ENCODE assay signal across 22 cellular contexts in the genomic region with DNA sequence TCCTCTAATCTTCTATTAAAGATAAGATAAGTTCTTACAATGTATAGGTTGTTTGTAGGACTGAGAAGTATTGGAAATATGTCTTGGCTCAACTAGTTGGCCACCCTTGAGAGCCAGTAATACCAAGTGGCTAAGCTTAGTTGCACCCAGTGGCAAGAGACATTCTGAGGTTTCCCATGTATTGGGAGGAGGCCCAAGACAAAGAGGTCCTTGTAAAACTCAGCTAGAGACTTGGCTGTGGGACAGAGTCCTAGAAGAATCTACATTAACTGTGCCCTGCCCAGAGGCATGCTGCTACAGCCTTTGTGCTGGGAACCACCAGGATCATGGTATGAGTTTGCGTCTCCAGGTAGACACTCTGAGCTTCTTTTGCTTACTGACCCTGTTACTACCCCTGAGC. TPM values are rescaled to one million over a fixed set of nuclear protein-coding genes. Genes with fewer than 3 reads are reported as not detected.
DNase-seq lines count a peak whose midpoint lies in the region; ATAC-seq, FAIRE-seq and TF ChIP-seq lines count a peak whose summit lies in the region.
"Had no signal": no experiment of that assay in that cellular context is flagged by ENCODE, and none has a peak within 500 bp of the region (broad histone marks: within the 10 kb centered on the region; RNA-seq: fewer than 3 reads in every experiment).

No MANE protein-coding gene starts in this region.

- ATAC-seq in left colon = peak; percentile 72
- no peak for ATAC-seq in WTC11
- ATAC-seq in CD4-positive, alpha-beta T cell (ENCODE audit: poor library complexity) = no peak
- ATAC-seq: gastrocnemius medialis, GM12878 had no signal

- peaks cover 14% of the 10 kb centered on the region for H3K4me1 ChIP-seq in astrocyte (ENCODE audit: insufficient read depth, low read length)
- H3K4me1 ChIP-seq: adrenal gland, gastrocnemius medialis had no signal

- no peak overlapping the region for H3K9ac ChIP-seq in astrocyte (ENCODE audit: low read length)

- H3K27me3 Mint-ChIP-seq in astrocyte (ENCODE audit: low read depth, unreplicated experiment) (no peaks in the 10 kb centered on the region), WTC11 (ENCODE audit: low read depth) (no peaks in the 10 kb centered on the region; the same call in 1 of the 2 replicates)
- H3K27me3 Mint-ChIP-seq in CD4-positive, alpha-beta T cell = peaks cover 4% of the 10 kb centered on the region
- H3K27me3 Mint-ChIP-seq in activated CD4-positive, alpha-beta T cell treated with anti-CD3 and anti-CD28 coated beads, Interleukin-2, amount 10 ng/mL, durations not matched to agents 7 days and 5 days = no peaks in the 10 kb centered on the region

- TF ChIP-seq CTCF in astrocyte (IDR thresholded peaks at IDR 0.05; ENCODE audit: insufficient read depth, low read depth, low read length) (no peak), WTC11 (IDR thresholded peaks at IDR 0.05) (no peak)
- TF ChIP-seq CTCF in CD4-positive, alpha-beta T cell (IDR thresholded peaks at IDR 0.05) = no peak

- H3K4me2 ChIP-seq in astrocyte (ENCODE audit: low read length) = no peak overlapping the region

- POLR2A ChIA-PET in WTC11 (lab: Charles Lee) = no interaction called here
- POLR2A ChIA-PET in CD4-positive, alpha-beta T cell (lab: Charles Lee) = no interaction called here
- POLR2A ChIA-PET in activated CD4-positive, alpha-beta T cell treated with anti-CD3 and anti-CD28 coated beads, Interleukin-2, amount 10 ng/mL, durations not matched to agents 7 days and 5 days (lab: Charles Lee) = no interaction called here

- H3K4me1 Mint-ChIP-seq in astrocyte (ENCODE audit: low read depth, unreplicated experiment) (no peaks in the 10 kb centered on the region), WTC11 (peaks cover 3% of the 10 kb centered on the region; the same call in 1 of the 2 replicates)
- H3K4me1 Mint-ChIP-seq in CD4-positive, alpha-beta T cell (ENCODE audit: low read depth) = no peaks in the 10 kb centered on the region
- H3K4me1 Mint-ChIP-seq in activated CD4-positive, alpha-beta T cell treated with anti-CD3 and anti-CD28 coated beads, Interleukin-2, amount 10 ng/mL, durations not matched to agents 7 days and 5 days = no peaks in the 10 kb centered on the region

- no peak overlapping the region for H3K27ac ChIP-seq in astrocyte (ENCODE audit: low read depth, low read length)
- no peak overlapping the region for H3K27ac ChIP-seq in CD4-positive, alpha-beta T cell (ENCODE audit: low read depth, low read length)
- H3K27ac ChIP-seq: adrenal gland, gastrocnemius medialis, right atrium auricular region, VCaP had no signal

- H3K36me3 ChIP-seq in astrocyte (ENCODE audit: insufficient read depth, low read length) = no peaks in the 10 kb centered on the region
- H3K36me3 ChIP-seq: adrenal gland, gastrocnemius medialis, right atrium auricular region had no signal

- no peak overlapping the region for H3K4me3 ChIP-seq in astrocyte (ENCODE audit: insufficient read depth, low read depth, low read length)
- H3K4me3 ChIP-seq: adrenal gland, dorsolateral prefrontal cortex, gastrocnemius medialis, GM12878, right atrium auricular region had no signal

- H3K9me3 Mint-ChIP-seq in astrocyte (ENCODE audit: unreplicated experiment) (no peaks in the 10 kb centered on the region), WTC11 (no peaks in the 10 kb centered on the region)
- H3K9me3 Mint-ChIP-seq in CD4-positive, alpha-beta T cell = no peaks in the 10 kb centered on the region
- H3K9me3 Mint-ChIP-seq in activated CD4-positive, alpha-beta T cell treated with anti-CD3 and anti-CD28 coated beads, Interleukin-2, amount 10 ng/mL, durations not matched to agents 7 days and 5 days = no peaks in the 10 kb centered on the region

- H3K27me3 ChIP-seq in astrocyte (ENCODE audit: insufficient read depth, low read length) = no peaks in the 10 kb centered on the region
- no peaks in the 10 kb centered on the region for H3K27me3 ChIP-seq in CD4-positive, alpha-beta T cell (ENCODE audit: control insufficient read depth, insufficient read depth, low read length)
- H3K27me3 ChIP-seq: adrenal gland, dorsolateral prefrontal cortex, gastrocnemius medialis, right atrium auricular region had no signal

- no peaks in the 10 kb centered on the region for H3K9me3 ChIP-seq in astrocyte (ENCODE audit: insufficient read depth, low read depth, low read length)
- no peaks in the 10 kb centered on the region for H3K9me3 ChIP-seq in CD4-positive, alpha-beta T cell (ENCODE audit: control insufficient read depth, low read length)
- H3K9me3 ChIP-seq: adrenal gland, gastrocnemius medialis, right atrium auricular region had no signal

- no peak overlapping the region for H3K27ac Mint-ChIP-seq in astrocyte (ENCODE audit: unreplicated experiment)
- H3K27ac Mint-ChIP-seq in WTC11 = no peak overlapping the region
- no peak overlapping the region for H3K27ac Mint-ChIP-seq in CD4-positive, alpha-beta T cell
- H3K27ac Mint-ChIP-seq in activated CD4-positive, alpha-beta T cell treated with anti-CD3 and anti-CD28 coated beads, Interleukin-2, amount 10 ng/mL, durations not matched to agents 7 days and 5 days = no peak overlapping the region
- H3K27ac Mint-ChIP-seq: H9 had no signal

- intact Hi-C loops in left colon (cut with DNase I, micrococcal nuclease) = no loop called here
- intact Hi-C loops in CD4-positive, alpha-beta T cell (cut with DNase I, micrococcal nuclease) = no loop called here

- no peak for FAIRE-seq in astrocyte (lab: Jason Lieb, UNC)
- FAIRE-seq: GM12878 had no signal

- H3K79me2 ChIP-seq in astrocyte (ENCODE audit: insufficient read depth, low read length) = no peaks in the 10 kb centered on the region

- H3K36me3 Mint-ChIP-seq in astrocyte (ENCODE audit: low read depth, unreplicated experiment) (no peaks in the 10 kb centered on the region), WTC11 (no peaks in the 10 kb centered on the region)
- H3K36me3 Mint-ChIP-seq in CD4-positive, alpha-beta T cell (ENCODE audit: low read depth) = no peaks in the 10 kb centered on the region
- no peaks in the 10 kb centered on the region for H3K36me3 Mint-ChIP-seq in activated CD4-positive, alpha-beta T cell treated with anti-CD3 and anti-CD28 coated beads, Interleukin-2, amount 10 ng/mL, durations not matched to agents 7 days and 5 days (ENCODE audit: low read depth)

- peak; percentile 7 for DNase-seq in EH (ENCODE audit: low read depth)
- DNase-seq in astrocyte (ENCODE audit: low read depth) = peak; percentile 45
- DNase-seq in left colon = no peak
- DNase-seq in putamen (ENCODE audit: low spot score) = peak; percentile 74
- no peak for DNase-seq in RPMI8226
- DNase-seq in WTC11 (ENCODE audit: low spot score) = no peak
- DNase-seq in CD4-positive, alpha-beta T cell = no peak
- no peak for DNase-seq in activated CD4-positive, alpha-beta T cell treated with anti-CD3 and anti-CD28 coated beads, Interleukin-2, amount 10 ng/mL, durations not matched to agents 7 days and 5 days
- DNase-seq: activated CD4-positive, alpha-beta T cell treated with anti-CD3 and anti-CD28 coated beads, Interleukin-2, amount 50 U/mL, for 4 hours; activated gamma-delta T cell; adrenal gland; DMS153; gastrocnemius medialis; H9; KBM-7; left cardiac atrium; NCI-H2029; T-helper 2 cell had no signal

- H4K20me1 ChIP-seq in astrocyte (ENCODE audit: insufficient read depth, low read length) = no peaks in the 10 kb centered on the region

- H3K4me3 Mint-ChIP-seq in astrocyte (ENCODE audit: unreplicated experiment) (no peak overlapping the region), WTC11 (no peak overlapping the region)
- no peak overlapping the region for H3K4me3 Mint-ChIP-seq in CD4-positive, alpha-beta T cell
- H3K4me3 Mint-ChIP-seq in activated CD4-positive, alpha-beta T cell treated with anti-CD3 and anti-CD28 coated beads, Interleukin-2, amount 10 ng/mL, durations not matched to agents 7 days and 5 days = no peak overlapping the region
- H3K4me3 Mint-ChIP-seq: H9 had no signal

- CTCF ChIA-PET in WTC11 (lab: Charles Lee) = no interaction called here
- CTCF ChIA-PET in CD4-positive, alpha-beta T cell (lab: Charles Lee) = no interaction called here
- CTCF ChIA-PET in activated CD4-positive, alpha-beta T cell treated with anti-CD3 and anti-CD28 coated beads, Interleukin-2, amount 10 ng/mL, durations not matched to agents 7 days and 5 days (lab: Charles Lee) = no interaction called here

- no peak overlapping the region for H2AFZ ChIP-seq in astrocyte (ENCODE audit: low read depth, low read length)

TF ChIP-seq in WTC11, 78 proteins besides CTCF, POLR2A, EP300 and RAD21 (continues in another document):
- no peak for TF ChIP-seq ATF1 (CRISPR knock-in tag; IDR thresholded peaks at IDR 0.05)
- TF ChIP-seq TP53 (CRISPR knock-in tag; IDR thresholded peaks at IDR 0.05) = no peak
- TF ChIP-seq FOXJ3 (CRISPR knock-in tag; IDR thresholded peaks at IDR 0.05; ENCODE audit: borderline replicate concordance) = no peak
- TF ChIP-seq, protein P1, sequence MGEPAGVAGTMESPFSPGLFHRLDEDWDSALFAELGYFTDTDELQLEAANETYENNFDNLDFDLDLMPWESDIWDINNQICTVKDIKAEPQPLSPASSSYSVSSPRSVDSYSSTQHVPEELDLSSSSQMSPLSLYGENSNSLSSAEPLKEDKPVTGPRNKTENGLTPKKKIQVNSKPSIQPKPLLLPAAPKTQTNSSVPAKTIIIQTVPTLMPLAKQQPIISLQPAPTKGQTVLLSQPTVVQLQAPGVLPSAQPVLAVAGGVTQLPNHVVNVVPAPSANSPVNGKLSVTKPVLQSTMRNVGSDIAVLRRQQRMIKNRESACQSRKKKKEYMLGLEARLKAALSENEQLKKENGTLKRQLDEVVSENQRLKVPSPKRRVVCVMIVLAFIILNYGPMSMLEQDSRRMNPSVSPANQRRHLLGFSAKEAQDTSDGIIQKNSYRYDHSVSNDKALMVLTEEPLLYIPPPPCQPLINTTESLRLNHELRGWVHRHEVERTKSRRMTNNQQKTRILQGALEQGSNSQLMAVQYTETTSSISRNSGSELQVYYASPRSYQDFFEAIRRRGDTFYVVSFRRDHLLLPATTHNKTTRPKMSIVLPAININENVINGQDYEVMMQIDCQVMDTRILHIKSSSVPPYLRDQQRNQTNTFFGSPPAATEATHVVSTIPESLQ (CRISPR knock-in tag; IDR thresholded peaks at IDR 0.05) = no peak

RNA-seq across cellular contexts. Expression of gene SLC4A4, which starts 41.9 kb away (rescaled TPM):
- total RNA-seq in astrocyte (3.0 and 3.7 TPM in 2 replicates), left colon (100 to 1,000 TPM; 164 to 234 TPM), WTC11 (2021) (1.1 to 1.5 TPM (median 1.2 TPM) in 3 replicates)
- total RNA-seq in CD4-positive, alpha-beta T cell = under 1 TPM; 0.08 to 0.14 TPM
- 1 to 10 TPM; 1.3 to 1.5 TPM for total RNA-seq in activated CD4-positive, alpha-beta T cell treated with anti-CD3 and anti-CD28 coated beads, Interleukin-2, amount 10 ng/mL, durations not matched to agents 7 days and 5 days

Comparison
In these comparisons a context has a peak if more than half of its experiments do, and no peak if none do; other contexts are left out.
1. DNase-seq: peak in EH (single experiment), astrocyte (single experiment) and putamen (single experiment); none in left colon (0 of 2), RPMI8226 (single experiment), WTC11 (single experiment), CD4-positive, alpha-beta T cell (0 of 10) and activated CD4-positive, alpha-beta T cell treated with anti-CD3 and anti-CD28 coated beads, Interleukin-2, amount 10 ng/mL, durations not matched to agents 7 days and 5 days (single experiment).
2. RNA of gene SLC4A4, which starts 41.9 kb away (total RNA-seq): 164 to 234 TPM in left colon; 3.0 to 3.7 TPM in astrocyte, 1.3 to 1.5 TPM in activated CD4-positive, alpha-beta T cell treated with anti-CD3 and anti-CD28 coated beads, Interleukin-2, amount 10 ng/mL, durations not matched to agents 7 days and 5 days, 1.1 to 1.5 TPM in WTC11 and 0.08 to 0.14 TPM in CD4-positive, alpha-beta T cell; every median in the first group is over 10 times any median in the second.